In the genomic region with DNA sequence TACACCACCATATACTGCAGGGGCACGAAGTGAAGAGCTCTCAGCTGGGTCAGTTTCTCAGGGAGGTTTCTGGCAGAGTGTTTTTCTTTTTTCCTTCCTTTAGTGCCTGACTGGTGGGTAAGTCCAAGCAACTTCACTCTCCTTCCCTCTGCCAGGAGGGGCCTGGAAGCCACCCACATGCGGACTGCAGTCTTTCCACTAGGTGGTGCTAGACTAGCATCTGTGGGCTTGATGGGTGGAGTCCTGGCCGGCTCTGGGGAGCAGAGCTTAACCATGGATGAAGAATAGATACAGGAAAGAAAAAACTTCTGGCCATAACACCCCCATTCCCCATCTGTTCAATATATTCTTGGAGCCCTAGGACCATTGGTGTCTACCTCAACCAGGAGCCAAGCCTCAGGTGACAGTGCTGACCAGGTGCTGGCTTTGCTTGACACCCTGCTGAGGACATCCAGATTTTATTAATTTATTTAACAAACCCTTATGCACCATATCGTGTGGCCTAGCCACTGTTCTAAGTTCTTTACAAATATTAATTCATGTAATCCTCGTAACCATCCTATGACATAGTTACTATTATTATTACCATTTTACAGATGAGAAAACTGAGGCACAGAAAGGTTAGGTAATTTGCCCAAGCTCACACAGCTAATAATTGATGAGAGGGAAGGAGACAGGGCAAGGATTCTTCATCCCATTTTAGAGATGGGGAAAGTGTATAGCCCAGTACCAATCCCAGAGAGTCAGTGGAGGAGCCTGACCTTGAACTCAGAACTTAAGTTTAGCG, we compare ENCODE assay signal across 8 cellular contexts.
DNase-seq lines count a peak whose midpoint lies in the region; ATAC-seq and TF ChIP-seq lines count a peak whose summit lies in the region.

No MANE protein-coding gene starts in this region.

- no TSS peak for BruUV-seq in IMR-90 (replicated peaks; lab: Mats Ljungman, UMichigan)

- no peak overlapping the region for H2AK5ac ChIP-seq in IMR-90 (ENCODE audit: low read depth, low read length)

- WGBS in IMR-90 (ENCODE audit: extremely low coverage in 2 of 2, insufficient read length in 1 of 2), 2 experiments = no CpG with 5 or more reads among the region's 6 CpGs

- H3K9me1 ChIP-seq in IMR-90 (ENCODE audit: insufficient read depth, low read length) = 0 out of 2 replicates have a peak, but pooled peaks cover 2% of the 10 kb centered on the region

- no peak overlapping the region for H3K4me3 Mint-ChIP-seq in activated naive CD8-positive, alpha-beta T cell treated with anti-CD3 and anti-CD28 coated beads, Interleukin-2, amount 10 ng/mL, durations not matched to agents 7 days and 5 days

- no peak overlapping the region for H2AK9ac ChIP-seq in IMR-90 (replicated peaks; ENCODE audit: low read depth, low read length, poor library complexity)

- dilution Hi-C loops in IMR-90 (cut with HindIII; ENCODE audit: low sequenced_read_pairs, unreplicated experiment) = no loop called here

- peak; percentile 53 for TF ChIP-seq RAD21 in IMR-90 (IDR thresholded peaks at IDR 0.05; ENCODE audit: low read length)

- H3K4me2 ChIP-seq in DOHH2 (ENCODE audit: low read length) = no peak overlapping the region
- H3K4me2 ChIP-seq in IMR-90 (ENCODE audit: low read depth, low read length) = no peak overlapping the region

- no peak overlapping the region for H3K9ac ChIP-seq in IMR-90 (ENCODE audit: low read depth, low read length)

- H3K4me3 ChIP-seq in DOHH2 (ENCODE audit: low read length) (no peak overlapping the region), IMR-90 (ENCODE audit: insufficient read depth, low read depth, low read length) (no peak overlapping the region)

- H3K27me3 Mint-ChIP-seq in activated naive CD8-positive, alpha-beta T cell treated with anti-CD3 and anti-CD28 coated beads, Interleukin-2, amount 10 ng/mL, durations not matched to agents 7 days and 5 days = peaks cover 3% of the 10 kb centered on the region

- H3K36me3 ChIP-seq in DOHH2 (ENCODE audit: control insufficient read depth, low read length) (no peaks in the 10 kb centered on the region), IMR-90 (ENCODE audit: control insufficient read depth, insufficient read depth, low read length) (no peaks in the 10 kb centered on the region)

- in situ Hi-C loops in IMR-90 (cut with MboI; ENCODE audit: low sequenced_read_pairs) = no loop called here

- no peak overlapping the region for H3K27ac Mint-ChIP-seq in activated naive CD8-positive, alpha-beta T cell treated with anti-CD3 and anti-CD28 coated beads, Interleukin-2, amount 10 ng/mL, durations not matched to agents 7 days and 5 days

- no peak overlapping the region for H4K5ac ChIP-seq in IMR-90 (ENCODE audit: low read depth, low read length)

- TF ChIP-seq CTCF in DOHH2 (IDR thresholded peaks at IDR 0.05; ENCODE audit: low read depth, low read length, poor library complexity, severe bottlenecking) (peak; percentile 93), IMR-90 (conservative IDR thresholded peaks at IDR 0.05; ENCODE audit: low read depth, low read length) (peak; percentile 52)

- H3K36me3 Mint-ChIP-seq in activated naive CD8-positive, alpha-beta T cell treated with anti-CD3 and anti-CD28 coated beads, Interleukin-2, amount 10 ng/mL, durations not matched to agents 7 days and 5 days = no peaks in the 10 kb centered on the region

- TF ChIP-seq POLR2A in IMR-90 (IDR thresholded peaks at IDR 0.05; ENCODE audit: low read depth, low read length) = no peak

- H3K14ac ChIP-seq in IMR-90 (replicated peaks; ENCODE audit: low read depth, low read length) = no peak overlapping the region

- no peaks in the 10 kb centered on the region for H3K9me2 ChIP-seq in DOHH2 (replicated peaks; ENCODE audit: control insufficient read depth, low read length)

- H3K27ac ChIP-seq in DOHH2 (ENCODE audit: low read depth, low read length) = no peak overlapping the region
- H3K27ac ChIP-seq in IMR-90 (ENCODE audit: insufficient read depth, low read length) = no peak overlapping the region

- no peak overlapping the region for H3K4ac ChIP-seq in IMR-90 (ENCODE audit: low read depth, low read length)

- no peak overlapping the region for H4K91ac ChIP-seq in IMR-90 (ENCODE audit: insufficient read depth, low read depth, low read length)

- H4K20me1 ChIP-seq in DOHH2 (ENCODE audit: control insufficient read depth, insufficient read depth, low read depth, low read length) (no peaks in the 10 kb centered on the region), IMR-90 (ENCODE audit: insufficient read depth, low read length) (no peaks in the 10 kb centered on the region; the same call in 1 of the 2 replicates)

- DNase-seq in IMR-90 (peak; percentile 29), NOMO-1 treated with dmso at 0.1 percent for 144 hours (lab: John Stamatoyannopoulos, UW; ENCODE audit: unreplicated experiment) (peak; percentile 22), iPS DF 4.7 (ENCODE audit: extremely low read depth, low spot score) (peak; percentile 46)
- peak; percentile 37 for DNase-seq in activated naive CD8-positive, alpha-beta T cell treated with anti-CD3 and anti-CD28 coated beads, Interleukin-2, amount 10 ng/mL, durations not matched to agents 7 days and 5 days
- DNase-seq in stimulated activated CD4-positive, alpha-beta T cell treated with anti-CD3 and anti-CD28 coated beads, Interleukin-2, amount 100 ng/mL, for 24 hours = peak; percentile 34 to 55

- H3K79me1 ChIP-seq in IMR-90 (ENCODE audit: low read depth in 1 of 2, low read length in 2 of 2) = no peaks in the 10 kb centered on the region

- no peak overlapping the region for H2BK120ac ChIP-seq in IMR-90 (ENCODE audit: low read depth, low read length)

- H3K23ac ChIP-seq in IMR-90 (ENCODE audit: low read depth, low read length) = no peak overlapping the region

- intact Hi-C loops in IMR-90 (cut with micrococcal nuclease) = loop anchor here (1.0 kb wide), 1 partner anchor 825 kb away; no protein-coding TSS in a partner anchor

- H3F3A ChIP-seq in DOHH2 (ENCODE audit: control insufficient read depth, insufficient read depth) = no peaks in the 10 kb centered on the region

- no peak overlapping the region for H3K18ac ChIP-seq in IMR-90 (ENCODE audit: low read depth, low read length)

- H3K79me2 ChIP-seq in DOHH2 (ENCODE audit: control insufficient read depth, low read length) = no peaks in the 10 kb centered on the region

- ATAC-seq in IMR-90 (ENCODE audit: low read depth) = peak; percentile 86
- peak; percentile 60 for ATAC-seq in activated naive CD8-positive, alpha-beta T cell treated with anti-CD3 and anti-CD28 coated beads, Interleukin-2, amount 10 ng/mL, durations not matched to agents 7 days and 5 days (ENCODE audit: low read depth)
- ATAC-seq in GM18517 (IDR thresholded peaks at IDR 0.05; ENCODE audit: unreplicated experiment) = no peak
- no peak for ATAC-seq in activated CD4-positive, CD25-positive, alpha-beta regulatory T cell treated with anti-CD3 and anti-CD28 coated beads, Interleukin-2, amount 50 U/mL, for 24 hours

- CTCF ChIA-PET in IMR-90 (lab: Yijun Ruan, JAX) = interaction anchor here (0.7 kb wide), 1 partner anchor 19 kb away, joined by 5 read pairs; no protein-coding TSS in a partner anchor

- no peak overlapping the region for H2BK5ac ChIP-seq in IMR-90 (ENCODE audit: low read depth, low read length, poor library complexity, severe bottlenecking)

- no peak overlapping the region for H3K56ac ChIP-seq in IMR-90 (ENCODE audit: extremely low read depth, insufficient read depth, low read length)

- no peaks in the 10 kb centered on the region for H3K9me3 Mint-ChIP-seq in activated naive CD8-positive, alpha-beta T cell treated with anti-CD3 and anti-CD28 coated beads, Interleukin-2, amount 10 ng/mL, durations not matched to agents 7 days and 5 days

- no peaks in the 10 kb centered on the region for H3K9me3 ChIP-seq in DOHH2 (ENCODE audit: control insufficient read depth, insufficient read depth, low read length)
- H3K9me3 ChIP-seq in IMR-90 (ENCODE audit: control insufficient read depth, insufficient read depth, low read length) = no peaks in the 10 kb centered on the region

- no peaks in the 10 kb centered on the region for H3K4me1 Mint-ChIP-seq in activated naive CD8-positive, alpha-beta T cell treated with anti-CD3 and anti-CD28 coated beads, Interleukin-2, amount 10 ng/mL, durations not matched to agents 7 days and 5 days

- no peak overlapping the region for H4K8ac ChIP-seq in IMR-90 (ENCODE audit: low read depth in 2 of 2, low read length in 2 of 2)

- no peak overlapping the region for H2BK15ac ChIP-seq in IMR-90 (ENCODE audit: low read depth, low read length)

- H2BK20ac ChIP-seq in IMR-90 (ENCODE audit: low read depth, low read length) = no peak overlapping the region

- no peak overlapping the region for H2AFZ ChIP-seq in IMR-90 (replicated peaks; ENCODE audit: low read length, poor library complexity)

- no peaks in the 10 kb centered on the region for H3K27me3 ChIP-seq in DOHH2 (ENCODE audit: control insufficient read depth, low read length)
- no peaks in the 10 kb centered on the region; the same call in 1 of the 2 replicates for H3K27me3 ChIP-seq in IMR-90 (ENCODE audit: control insufficient read depth, insufficient read depth, low read length)

- H3K4me1 ChIP-seq in DOHH2 (ENCODE audit: control insufficient read depth, low read length) (no peaks in the 10 kb centered on the region), IMR-90 (ENCODE audit: control insufficient read depth, insufficient read depth, low read length) (no peaks in the 10 kb centered on the region)

- POLR2A ChIA-PET in IMR-90 (lab: Charles Lee; ENCODE audit: unreplicated experiment) = no interaction called here
- POLR2A ChIA-PET in activated naive CD8-positive, alpha-beta T cell treated with anti-CD3 and anti-CD28 coated beads, Interleukin-2, amount 10 ng/mL, durations not matched to agents 7 days and 5 days (lab: Charles Lee) = no interaction called here

TF ChIP-seq in IMR-90, 13 proteins besides CTCF, POLR2A, EP300 and RAD21:
- TF ChIP-seq CEBPB (IDR thresholded peaks at IDR 0.05; ENCODE audit: low read depth, low read length) = no peak
- TF ChIP-seq SMC3 (IDR thresholded peaks at IDR 0.05; ENCODE audit: low read depth, low read length) = peak; percentile 36

Comparison
In these comparisons a context has a peak if more than half of its experiments do, and no peak if none do; other contexts are left out.
1. ATAC-seq: peak in IMR-90 (single experiment) and activated naive CD8-positive, alpha-beta T cell treated with anti-CD3 and anti-CD28 coated beads, Interleukin-2, amount 10 ng/mL, durations not matched to agents 7 days and 5 days (single experiment); none in GM18517 (single experiment) and activated CD4-positive, CD25-positive, alpha-beta regulatory T cell treated with anti-CD3 and anti-CD28 coated beads, Interleukin-2, amount 50 U/mL, for 24 hours (0 of 2).
2. Peak in every context shown above with its lines, with median percentiles within 50 percentile points of each other: DNase-seq.